ENCODE assay signal across 17 cellular contexts in the genomic region with DNA sequence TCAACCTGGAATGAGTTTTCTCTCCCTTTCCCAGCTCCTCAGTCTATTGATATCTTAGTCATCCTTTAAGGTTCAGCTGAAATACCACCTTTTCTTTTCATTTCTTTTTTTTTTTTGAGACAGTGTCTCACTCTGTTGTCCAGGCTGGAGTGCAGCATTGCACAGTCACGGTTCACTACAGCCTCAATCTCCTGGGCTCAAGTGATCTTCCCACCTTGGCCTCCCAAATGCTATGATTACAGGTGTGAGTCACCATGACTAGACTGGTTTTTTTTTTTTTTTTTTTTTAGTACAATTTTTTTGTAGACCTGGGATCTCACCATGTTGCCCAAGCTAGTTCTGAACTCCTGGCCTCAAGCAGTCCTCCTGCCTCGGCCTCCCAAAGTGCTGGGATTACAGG. TPM values are rescaled to one million over a fixed set of nuclear protein-coding genes. Genes with fewer than 3 reads are reported as not detected.
DNase-seq lines count a peak whose midpoint lies in the region; ATAC-seq and TF ChIP-seq lines count a peak whose summit lies in the region.
"Had no signal": no experiment of that assay in that cellular context is flagged by ENCODE, and none has a peak within 500 bp of the region (broad histone marks: within the 10 kb centered on the region; RNA-seq: fewer than 3 reads in every experiment).

No MANE protein-coding gene starts in this region.

- WGBS in endodermal cell (ENCODE audit: insufficient coverage in 1 of 2, insufficient read length in 1 of 2), 2 experiments = 90 to 93% methylated on average over 2 of the region's 2 CpGs
- WGBS in trophoblast cell (ENCODE audit: extremely low coverage, insufficient coverage, insufficient read length) = no CpG with 5 or more reads among the region's 2 CpGs

- no peak overlapping the region for H2AK5ac ChIP-seq in trophoblast cell (ENCODE audit: low read length)

- H4K8ac ChIP-seq in trophoblast cell (ENCODE audit: low read depth, low read length) = no peak overlapping the region

- no peak overlapping the region for H3K4ac ChIP-seq in trophoblast cell (ENCODE audit: low read depth, low read length)

- H4K20me1 ChIP-seq in Loucy (ENCODE audit: insufficient read depth, low read length, poor library complexity, severe bottlenecking) = no peaks in the 10 kb centered on the region

- H3K9me3 ChIP-seq in Loucy (ENCODE audit: insufficient read depth, low read depth, low read length) = no peaks in the 10 kb centered on the region
- no peaks in the 10 kb centered on the region for H3K9me3 ChIP-seq in endodermal cell (ENCODE audit: control insufficient read depth, low read length)
- no peaks in the 10 kb centered on the region for H3K9me3 ChIP-seq in trophoblast cell (ENCODE audit: insufficient read depth, low read depth, low read length)
- H3K9me3 ChIP-seq: HAP-1 had no signal

- ATAC-seq in activated naive CD4-positive, alpha-beta T cell treated with anti-CD3 and anti-CD28 coated beads, Interleukin-2, amount 50 U/mL, for 72 hours = peak; percentile 62 to 83
- ATAC-seq in GM21717 (IDR thresholded peaks at IDR 0.05; ENCODE audit: unreplicated experiment) = no peak
- no peak for ATAC-seq in GM21381 (IDR thresholded peaks at IDR 0.05; ENCODE audit: unreplicated experiment)
- ATAC-seq: activated CD8-positive, alpha-beta T cell treated with anti-CD3 and anti-CD28 coated beads for 36 hours had no signal

- TF ChIP-seq CTCF in Loucy (conservative IDR thresholded peaks at IDR 0.05; ENCODE audit: low read length) = no peak
- no peak for TF ChIP-seq CTCF in endodermal cell (conservative IDR thresholded peaks at IDR 0.05)

- H3K4me1 Mint-ChIP-seq in activated naive CD4-positive, alpha-beta T cell treated with anti-CD3 and anti-CD28 coated beads for 36 hours (ENCODE audit: low read depth) = peaks cover 29% of the 10 kb centered on the region
- H3K4me1 Mint-ChIP-seq in endodermal cell = peaks cover 43% of the 10 kb centered on the region

- peak overlapping the region; percentile 87 for H3K4me2 ChIP-seq in Loucy (ENCODE audit: low read depth, low read length, poor library complexity, severe bottlenecking)
- no peak overlapping the region for H3K4me2 ChIP-seq in trophoblast cell (ENCODE audit: low read length)

- peaks cover 0 to 26% of the 10 kb centered on the region in 2 donors for H3K36me3 Mint-ChIP-seq in activated naive CD4-positive, alpha-beta T cell treated with anti-CD3 and anti-CD28 coated beads, Interleukin-2, amount 50 U/mL, for 72 hours
- H3K36me3 Mint-ChIP-seq in activated naive CD4-positive, alpha-beta T cell treated with anti-CD3 and anti-CD28 coated beads for 36 hours (ENCODE audit: low read depth) = peaks cover 10% of the 10 kb centered on the region
- H3K36me3 Mint-ChIP-seq in endodermal cell (ENCODE audit: low read depth) = peaks cover 3% of the 10 kb centered on the region
- H3K36me3 Mint-ChIP-seq: brain had no signal

- no peak overlapping the region for H3K4me3 Mint-ChIP-seq in activated naive CD4-positive, alpha-beta T cell treated with anti-CD3 and anti-CD28 coated beads for 36 hours
- no peak overlapping the region for H3K4me3 Mint-ChIP-seq in endodermal cell
- H3K4me3 Mint-ChIP-seq: activated CD8-positive, alpha-beta T cell treated with anti-CD3 and anti-CD28 coated beads for 36 hours; brain had no signal

- peaks cover 74% of the 10 kb centered on the region for H3K79me2 ChIP-seq in Loucy (ENCODE audit: insufficient read depth, low read length)
- no peaks in the 10 kb centered on the region for H3K79me2 ChIP-seq in trophoblast cell (ENCODE audit: control insufficient read depth, insufficient read depth, low read length, poor library complexity)

- H4K12ac ChIP-seq in trophoblast cell (ENCODE audit: low read depth, low read length) = no peak overlapping the region

- H4K91ac ChIP-seq in trophoblast cell (ENCODE audit: low read depth, low read length) = no peak overlapping the region

- H3K27ac ChIP-seq in endodermal cell (ENCODE audit: low read depth, low read length) = no peak overlapping the region
- no peak overlapping the region for H3K27ac ChIP-seq in trophoblast cell (ENCODE audit: low read depth, low read length)

- H3K79me1 ChIP-seq in trophoblast cell (ENCODE audit: low read length) = no peaks in the 10 kb centered on the region

- H3K14ac ChIP-seq in trophoblast cell (ENCODE audit: low read length) = no peak overlapping the region

- CTCF ChIA-PET in activated naive CD4-positive, alpha-beta T cell treated with anti-CD3 and anti-CD28 coated beads for 36 hours (lab: Charles Lee) = no interaction called here

- peaks cover 90% of the 10 kb centered on the region for H3K4me1 ChIP-seq in Loucy (ENCODE audit: insufficient read depth, low read length, poor library complexity, severe bottlenecking)
- peaks cover 38% of the 10 kb centered on the region for H3K4me1 ChIP-seq in endodermal cell (ENCODE audit: control insufficient read depth, insufficient read depth, low read length)
- H3K4me1 ChIP-seq in trophoblast cell (ENCODE audit: control insufficient read depth in 1 of 2, insufficient read depth in 2 of 2, low read length in 2 of 2) = peaks cover 3 to 7% of the 10 kb centered on the region in 2 experiments

- H3K27me3 ChIP-seq in Loucy (ENCODE audit: insufficient read depth, low read length, poor library complexity, severe bottlenecking) (no peaks in the 10 kb centered on the region), endodermal cell (ENCODE audit: control insufficient read depth, insufficient read depth, low read length, poor library complexity, severe bottlenecking) (no peaks in the 10 kb centered on the region), trophoblast cell (ENCODE audit: insufficient read depth, low read length) (no peaks in the 10 kb centered on the region)

- H3K4me3 ChIP-seq in Loucy (ENCODE audit: low read length, poor library complexity, severe bottlenecking) (peak overlapping the region; percentile 21), endodermal cell (ENCODE audit: low read length) (no peak overlapping the region), trophoblast cell (ENCODE audit: low read depth, low read length) (no peak overlapping the region)
- H3K4me3 ChIP-seq: HAP-1 had no signal

- H2AFZ ChIP-seq in Loucy (ENCODE audit: low read length) (no peak overlapping the region), trophoblast cell (ENCODE audit: insufficient read depth, low read length, poor library complexity) (no peak overlapping the region)

- H3K36me3 ChIP-seq in Loucy (ENCODE audit: insufficient read depth, low read length) (no peaks in the 10 kb centered on the region), endodermal cell (ENCODE audit: control insufficient read depth, insufficient read depth, low read length) (peaks cover 14% of the 10 kb centered on the region), trophoblast cell (ENCODE audit: control insufficient read depth in 1 of 2, insufficient read depth in 2 of 2, low read length in 2 of 2) (no peaks in the 10 kb centered on the region)
- H3K36me3 ChIP-seq: HAP-1 had no signal

- peaks cover 21% of the 10 kb centered on the region for H3F3A ChIP-seq in Loucy (ENCODE audit: low read depth)

- no peak overlapping the region for H3K18ac ChIP-seq in trophoblast cell (ENCODE audit: low read length)

- intact Hi-C loops in activated naive CD4-positive, alpha-beta T cell treated with anti-CD3 and anti-CD28 coated beads for 36 hours (cut with micrococcal nuclease) = loop anchor here (1.0 kb wide), 1 partner anchor 27 kb away; no protein-coding TSS in a partner anchor

- H2BK12ac ChIP-seq in trophoblast cell (ENCODE audit: low read length) = no peak overlapping the region

- no peaks in the 10 kb centered on the region for H3K9me3 Mint-ChIP-seq in activated naive CD4-positive, alpha-beta T cell treated with anti-CD3 and anti-CD28 coated beads, Interleukin-2, amount 50 U/mL, for 72 hours
- no peaks in the 10 kb centered on the region for H3K9me3 Mint-ChIP-seq in activated naive CD4-positive, alpha-beta T cell treated with anti-CD3 and anti-CD28 coated beads for 36 hours
- H3K9me3 Mint-ChIP-seq in endodermal cell = no peaks in the 10 kb centered on the region
- H3K9me3 Mint-ChIP-seq: activated CD8-positive, alpha-beta T cell treated with anti-CD3 and anti-CD28 coated beads for 36 hours; brain had no signal

- H3K27me3 Mint-ChIP-seq in activated naive CD4-positive, alpha-beta T cell treated with anti-CD3 and anti-CD28 coated beads for 36 hours (ENCODE audit: low read depth) = no peaks in the 10 kb centered on the region
- H3K27me3 Mint-ChIP-seq in endodermal cell (ENCODE audit: insufficient read depth) = no peaks in the 10 kb centered on the region
- H3K27me3 Mint-ChIP-seq: activated CD8-positive, alpha-beta T cell treated with anti-CD3 and anti-CD28 coated beads for 36 hours had no signal

- H3K23ac ChIP-seq in trophoblast cell (ENCODE audit: low read length) = no peak overlapping the region

- no peaks in the 10 kb centered on the region for H3K9me2 ChIP-seq in Loucy (replicated peaks; ENCODE audit: low read depth, low read length)

- no peak overlapping the region for H2BK5ac ChIP-seq in trophoblast cell (ENCODE audit: low read depth, low read length, poor library complexity)

- no peak overlapping the region for H2BK120ac ChIP-seq in trophoblast cell (ENCODE audit: insufficient read depth, low read length, poor library complexity)

- H3K9ac ChIP-seq in Loucy (ENCODE audit: low read depth, low read length, poor library complexity, severe bottlenecking) = peak overlapping the region; percentile 84
- no peak overlapping the region for H3K9ac ChIP-seq in endodermal cell (ENCODE audit: extremely low read depth, low read length, poor library complexity, severe bottlenecking)
- no peak overlapping the region for H3K9ac ChIP-seq in trophoblast cell (ENCODE audit: low read length)

- H3K27ac Mint-ChIP-seq in activated naive CD4-positive, alpha-beta T cell treated with anti-CD3 and anti-CD28 coated beads, Interleukin-2, amount 50 U/mL, for 72 hours = no peak overlapping the region
- no peak overlapping the region for H3K27ac Mint-ChIP-seq in activated naive CD4-positive, alpha-beta T cell treated with anti-CD3 and anti-CD28 coated beads for 36 hours
- peak overlapping the region; percentile 75 for H3K27ac Mint-ChIP-seq in endodermal cell
- H3K27ac Mint-ChIP-seq: activated CD8-positive, alpha-beta T cell treated with anti-CD3 and anti-CD28 coated beads for 36 hours; brain had no signal

- DNase-seq in activated naive CD4-positive, alpha-beta T cell treated with anti-CD3 and anti-CD28 coated beads, Interleukin-2, amount 50 U/mL, for 72 hours (ENCODE audit: low spot score in 2 of 2) = no peak
- DNase-seq in activated naive CD4-positive, alpha-beta T cell treated with anti-CD3 and anti-CD28 coated beads for 36 hours = no peak
- DNase-seq in endodermal cell (no peak), trophoblast cell (peak; percentile 66 to 80), HT-29 (ENCODE audit: low spot score) (no peak)
- DNase-seq: activated CD8-positive, alpha-beta T cell treated with anti-CD3 and anti-CD28 coated beads for 36 hours; activated gamma-delta T cell; Calu3; effector CD4-positive, alpha-beta T cell; Karpas-422; NCI-H187; NCI-H774 had no signal

RNA-seq across cellular contexts. Expression of gene AFF1, which starts 28.9 kb away (rescaled TPM):
- total RNA-seq in activated naive CD4-positive, alpha-beta T cell treated with anti-CD3 and anti-CD28 coated beads, Interleukin-2, amount 50 U/mL, for 72 hours = 10 to 100 TPM; 41.5 to 71.7 TPM
- total RNA-seq in activated naive CD4-positive, alpha-beta T cell treated with anti-CD3 and anti-CD28 coated beads for 36 hours = 10 to 100 TPM; 46.6 to 50.6 TPM
- 100 to 1,000 TPM; 134 to 171 TPM for total RNA-seq in endodermal cell
- 30.2 TPM for polyA plus RNA-seq in endodermal cell (2013, experiment 1 of 2)
- polyA plus RNA-seq in endodermal cell (2013, experiment 2 of 2) = 31.3 TPM
- 55.5 and 56.1 TPM in 2 replicates for polyA plus RNA-seq in trophoblast cell (2013)
- total RNA-seq in HT-29 (2014; rRNA removed; shearing (Covaris generic)) = 22.6 and 25.6 TPM in 2 replicates

Comparison
In these comparisons a context has a peak if more than half of its experiments do, and no peak if none do; other contexts are left out.
1. ATAC-seq: peak in activated naive CD4-positive, alpha-beta T cell treated with anti-CD3 and anti-CD28 coated beads, Interleukin-2, amount 50 U/mL, for 72 hours (2 of 2); none in GM21717 (single experiment) and GM21381 (single experiment).
2. DNase-seq: peak in trophoblast cell (2 of 2); none in activated naive CD4-positive, alpha-beta T cell treated with anti-CD3 and anti-CD28 coated beads, Interleukin-2, amount 50 U/mL, for 72 hours (0 of 2), activated naive CD4-positive, alpha-beta T cell treated with anti-CD3 and anti-CD28 coated beads for 36 hours (single experiment), endodermal cell (single experiment) and HT-29 (single experiment).